In the genomic region with DNA sequence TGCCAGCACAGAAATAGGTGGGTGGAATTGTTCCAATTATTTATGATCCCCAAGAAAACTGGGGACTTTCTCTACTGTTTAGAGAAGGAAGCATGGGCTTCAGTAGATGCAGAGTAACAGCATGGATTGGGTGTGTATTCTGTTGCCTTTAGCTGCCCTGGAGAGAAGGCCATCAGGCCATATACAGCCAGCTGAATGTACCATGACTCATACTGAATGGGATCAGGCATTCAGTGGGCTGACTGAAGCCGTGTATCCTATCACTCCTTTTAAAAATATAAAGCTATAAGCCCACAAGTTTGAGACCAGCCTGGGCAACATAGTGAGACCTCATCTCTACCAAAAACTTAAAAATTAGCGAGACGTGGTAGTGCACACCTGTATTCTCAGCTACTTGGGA, we compare ENCODE assay signal across 20 cellular contexts. TPM values are rescaled to one million over a fixed set of nuclear protein-coding genes. Genes with fewer than 3 reads are reported as not detected.
DNase-seq lines count a peak whose midpoint lies in the region; ATAC-seq, FAIRE-seq and TF ChIP-seq lines count a peak whose summit lies in the region.
"Had no signal": no experiment of that assay in that cellular context is flagged by ENCODE, and none has a peak within 500 bp of the region (broad histone marks: within the 10 kb centered on the region; RNA-seq: fewer than 3 reads in every experiment).

No MANE protein-coding gene starts in this region.

- peak; percentile 5 for FAIRE-seq in astrocyte (lab: Jason Lieb, UNC)

- CTCF ChIA-PET in AG04450 (lab: Charles Lee) = interaction anchor here (0.9 to 6.4 kb wide), 8 partner anchors 11 to 295 kb away, joined by 3 to 228 read pairs (median 36); a partner anchor contains a TSS

- H3K4me1 ChIP-seq in astrocyte (ENCODE audit: insufficient read depth, low read length) (peaks cover 6% of the 10 kb centered on the region), upper lobe of left lung (no peaks in the 10 kb centered on the region)

- ATAC-seq in upper lobe of left lung (ENCODE audit: low FRiP score in 2 of 2) = no peak
- ATAC-seq in activated naive CD8-positive, alpha-beta T cell treated with anti-CD3 and anti-CD28 coated beads, Interleukin-2, amount 50 U/mL, for 24 hours = no peak
- ATAC-seq: CD8-positive, alpha-beta T cell; heart right ventricle; left cardiac atrium had no signal

- H3K9ac ChIP-seq in astrocyte (ENCODE audit: low read length) = no peak overlapping the region

- no peak for TF ChIP-seq POLR2A in upper lobe of left lung (IDR thresholded peaks at IDR 0.05)

- no peaks in the 10 kb centered on the region for H4K20me1 ChIP-seq in astrocyte (ENCODE audit: insufficient read depth, low read length)

- H3K4me3 ChIP-seq in AG04450 (ENCODE audit: low read depth, low read length) (no peak overlapping the region), astrocyte (ENCODE audit: insufficient read depth, low read depth, low read length) (no peak overlapping the region), upper lobe of left lung (no peak overlapping the region)
- H3K4me3 ChIP-seq: heart right ventricle had no signal

- H3K79me2 ChIP-seq in astrocyte (ENCODE audit: insufficient read depth, low read length) = no peaks in the 10 kb centered on the region

- H3K9me3 Mint-ChIP-seq in astrocyte (ENCODE audit: unreplicated experiment) = no peaks in the 10 kb centered on the region
- no peaks in the 10 kb centered on the region for H3K9me3 Mint-ChIP-seq in activated naive CD8-positive, alpha-beta T cell treated with anti-CD3 and anti-CD28 coated beads, Interleukin-2, amount 50 U/mL, for 24 hours
- H3K9me3 Mint-ChIP-seq: activated CD4-positive, alpha-beta T cell treated with anti-CD3 and anti-CD28 coated beads, Interleukin-2, amount 10 ng/mL, durations not matched to agents 7 days and 5 days; activated naive CD4-positive, alpha-beta T cell treated with anti-CD3 and anti-CD28 coated beads for 36 hours; brain; CD8-positive, alpha-beta T cell; stimulated activated naive CD8-positive, alpha-beta T cell treated with anti-CD3 and anti-CD28 coated beads, Interleukin-15, Interleukin-2, amounts not matched to agents 100 ng/mL and 50 ng/mL, for 24 hours had no signal

- H3K27me3 ChIP-seq in AG04450 (ENCODE audit: control insufficient read depth, insufficient read depth, low read length) = no peaks in the 10 kb centered on the region
- H3K27me3 ChIP-seq in astrocyte (ENCODE audit: insufficient read depth, low read length) = no peaks in the 10 kb centered on the region
- no peaks in the 10 kb centered on the region for H3K27me3 ChIP-seq in upper lobe of left lung
- H3K27me3 ChIP-seq: heart right ventricle had no signal

- H3K9me3 ChIP-seq in AG04450 (ENCODE audit: control insufficient read depth, insufficient read depth, low read length) = no peaks in the 10 kb centered on the region
- no peaks in the 10 kb centered on the region for H3K9me3 ChIP-seq in astrocyte (ENCODE audit: insufficient read depth, low read depth, low read length)
- no peaks in the 10 kb centered on the region for H3K9me3 ChIP-seq in upper lobe of left lung
- H3K9me3 ChIP-seq: heart right ventricle had no signal

- H3K27ac ChIP-seq in AG04450 (ENCODE audit: low read depth, low read length) = no peak overlapping the region
- H3K27ac ChIP-seq in astrocyte (ENCODE audit: low read depth, low read length) = no peak overlapping the region
- no peak overlapping the region for H3K27ac ChIP-seq in upper lobe of left lung
- H3K27ac ChIP-seq: heart right ventricle had no signal

- H3K4me3 Mint-ChIP-seq in astrocyte (ENCODE audit: unreplicated experiment) = no peak overlapping the region
- H3K4me3 Mint-ChIP-seq in activated naive CD8-positive, alpha-beta T cell treated with anti-CD3 and anti-CD28 coated beads, Interleukin-2, amount 50 U/mL, for 24 hours = no peak overlapping the region
- H3K4me3 Mint-ChIP-seq: activated CD4-positive, alpha-beta T cell treated with anti-CD3 and anti-CD28 coated beads, Interleukin-2, amount 10 ng/mL, durations not matched to agents 7 days and 5 days; activated naive CD4-positive, alpha-beta T cell treated with anti-CD3 and anti-CD28 coated beads for 36 hours; brain; CD8-positive, alpha-beta T cell; stimulated activated naive CD8-positive, alpha-beta T cell treated with anti-CD3 and anti-CD28 coated beads, Interleukin-15, Interleukin-2, amounts not matched to agents 100 ng/mL and 50 ng/mL, for 24 hours had no signal

- 95 to 100% methylated on average over 2 to 3 of the region's 3 CpGs for WGBS in upper lobe of left lung, 2 donors

- H3K27me3 Mint-ChIP-seq in astrocyte (ENCODE audit: low read depth, unreplicated experiment) = no peaks in the 10 kb centered on the region
- peaks cover 2% of the 10 kb centered on the region for H3K27me3 Mint-ChIP-seq in activated naive CD8-positive, alpha-beta T cell treated with anti-CD3 and anti-CD28 coated beads, Interleukin-2, amount 50 U/mL, for 24 hours
- H3K27me3 Mint-ChIP-seq: activated CD4-positive, alpha-beta T cell treated with anti-CD3 and anti-CD28 coated beads, Interleukin-2, amount 10 ng/mL, durations not matched to agents 7 days and 5 days; stimulated activated naive CD8-positive, alpha-beta T cell treated with anti-CD3 and anti-CD28 coated beads, Interleukin-15, Interleukin-2, amounts not matched to agents 100 ng/mL and 50 ng/mL, for 24 hours had no signal

- H3K27ac Mint-ChIP-seq in astrocyte (ENCODE audit: unreplicated experiment) = no peak overlapping the region
- no peak overlapping the region for H3K27ac Mint-ChIP-seq in activated naive CD8-positive, alpha-beta T cell treated with anti-CD3 and anti-CD28 coated beads, Interleukin-2, amount 50 U/mL, for 24 hours
- H3K27ac Mint-ChIP-seq: activated CD4-positive, alpha-beta T cell treated with anti-CD3 and anti-CD28 coated beads, Interleukin-2, amount 10 ng/mL, durations not matched to agents 7 days and 5 days; activated naive CD4-positive, alpha-beta T cell treated with anti-CD3 and anti-CD28 coated beads for 36 hours; brain; CD8-positive, alpha-beta T cell; stimulated activated naive CD8-positive, alpha-beta T cell treated with anti-CD3 and anti-CD28 coated beads, Interleukin-15, Interleukin-2, amounts not matched to agents 100 ng/mL and 50 ng/mL, for 24 hours had no signal

- no peak overlapping the region for H3K4me2 ChIP-seq in astrocyte (ENCODE audit: low read length)

- POLR2A ChIA-PET in AG04450 (lab: Yijun Ruan, JAX) = no interaction called here

- peaks cover 18% of the 10 kb centered on the region for H3K4me1 Mint-ChIP-seq in astrocyte (ENCODE audit: low read depth, unreplicated experiment)
- no peaks in the 10 kb centered on the region for H3K4me1 Mint-ChIP-seq in activated naive CD8-positive, alpha-beta T cell treated with anti-CD3 and anti-CD28 coated beads, Interleukin-2, amount 50 U/mL, for 24 hours
- H3K4me1 Mint-ChIP-seq: activated CD4-positive, alpha-beta T cell treated with anti-CD3 and anti-CD28 coated beads, Interleukin-2, amount 10 ng/mL, durations not matched to agents 7 days and 5 days had no signal

- DNase-seq in AG04450 (ENCODE audit: low read depth, low spot score) = peak; percentile 44
- peak; percentile 49 for DNase-seq in HT1080 (ENCODE audit: low read depth)
- peak; percentile 36 for DNase-seq in astrocyte (ENCODE audit: low read depth)
- peak; percentile 63 for DNase-seq in hepatic stellate cell (ENCODE audit: low spot score)
- no peak for DNase-seq in upper lobe of left lung
- DNase-seq in HK-2 (ENCODE audit: unreplicated experiment) = no peak
- DNase-seq in activated naive CD8-positive, alpha-beta T cell treated with anti-CD3 and anti-CD28 coated beads, Interleukin-2, amount 50 U/mL, for 24 hours = no peak
- no peak for DNase-seq in activated naive CD4-positive, alpha-beta T cell treated with Interleukin-2 at 50 U/mL for 16 hours
- DNase-seq: activated CD4-positive, alpha-beta T cell treated with anti-CD3 and anti-CD28 coated beads, Interleukin-2, amount 10 ng/mL, durations not matched to agents 7 days and 5 days; activated naive CD4-positive, alpha-beta T cell treated with anti-CD3 and anti-CD28 coated beads for 36 hours; CD8-positive, alpha-beta T cell; dermis blood vessel endothelial cell; erythroblast; heart right ventricle; left cardiac atrium; NCI-H69; OCI-M1; retina had no signal

- TF ChIP-seq CTCF in AG04450 (IDR thresholded peaks at IDR 0.05; ENCODE audit: low read depth, low read length) (no peak), astrocyte (IDR thresholded peaks at IDR 0.05; ENCODE audit: insufficient read depth, low read depth, low read length) (no peak), upper lobe of left lung (IDR thresholded peaks at IDR 0.05) (no peak)

- no peaks in the 10 kb centered on the region for H3K36me3 Mint-ChIP-seq in astrocyte (ENCODE audit: low read depth, unreplicated experiment)
- H3K36me3 Mint-ChIP-seq in activated naive CD8-positive, alpha-beta T cell treated with anti-CD3 and anti-CD28 coated beads, Interleukin-2, amount 50 U/mL, for 24 hours (ENCODE audit: low read depth) = no peaks in the 10 kb centered on the region
- H3K36me3 Mint-ChIP-seq: brain; CD8-positive, alpha-beta T cell had no signal

- no peak for TF ChIP-seq EP300 in upper lobe of left lung (IDR thresholded peaks at IDR 0.05)

- no peaks in the 10 kb centered on the region for H3K36me3 ChIP-seq in astrocyte (ENCODE audit: insufficient read depth, low read length)
- H3K36me3 ChIP-seq in upper lobe of left lung = no peaks in the 10 kb centered on the region
- H3K36me3 ChIP-seq: heart right ventricle had no signal

- no peak overlapping the region for H2AFZ ChIP-seq in astrocyte (ENCODE audit: low read depth, low read length)

RNA-seq across cellular contexts. Expression of a gene that starts 16.7 kb away (rescaled TPM):
- 5.3 and 7.0 TPM in 2 replicates for polyA plus RNA-seq in AG04450 (2011; rRNA removed)
- 22.2 and 24.6 TPM in 2 replicates for polyA minus RNA-seq in AG04450 (2011; rRNA and poly(A)+ RNA removed)
- total RNA-seq in HT1080 (2014; rRNA removed; shearing (Covaris generic)) = 5.5 and 7.8 TPM in 2 replicates
- 4.8 and 6.1 TPM in 2 replicates for polyA plus RNA-seq in HT1080 (2015; cell fraction: cytosol; rRNA removed)
- 3.6 and 6.5 TPM in 2 replicates for polyA plus RNA-seq in HT1080 (2015; cell fraction: nucleus; rRNA removed)
- total RNA-seq in astrocyte = 7.9 and 9.1 TPM in 2 replicates
- 10 to 100 TPM; 16.4 to 56.3 (median 28.6) TPM for total RNA-seq in upper lobe of left lung

Comparison
In these comparisons a context has a peak if more than half of its experiments do, and no peak if none do; other contexts are left out.
1. DNase-seq: peak in AG04450 (single experiment), HT1080 (single experiment), astrocyte (single experiment) and hepatic stellate cell (single experiment); none in upper lobe of left lung (0 of 2), HK-2 (single experiment), activated naive CD8-positive, alpha-beta T cell treated with anti-CD3 and anti-CD28 coated beads, Interleukin-2, amount 50 U/mL, for 24 hours (single experiment) and activated naive CD4-positive, alpha-beta T cell treated with Interleukin-2 at 50 U/mL for 16 hours (single experiment).